ENCODE assay signal across 18 cellular contexts in the genomic region with DNA sequence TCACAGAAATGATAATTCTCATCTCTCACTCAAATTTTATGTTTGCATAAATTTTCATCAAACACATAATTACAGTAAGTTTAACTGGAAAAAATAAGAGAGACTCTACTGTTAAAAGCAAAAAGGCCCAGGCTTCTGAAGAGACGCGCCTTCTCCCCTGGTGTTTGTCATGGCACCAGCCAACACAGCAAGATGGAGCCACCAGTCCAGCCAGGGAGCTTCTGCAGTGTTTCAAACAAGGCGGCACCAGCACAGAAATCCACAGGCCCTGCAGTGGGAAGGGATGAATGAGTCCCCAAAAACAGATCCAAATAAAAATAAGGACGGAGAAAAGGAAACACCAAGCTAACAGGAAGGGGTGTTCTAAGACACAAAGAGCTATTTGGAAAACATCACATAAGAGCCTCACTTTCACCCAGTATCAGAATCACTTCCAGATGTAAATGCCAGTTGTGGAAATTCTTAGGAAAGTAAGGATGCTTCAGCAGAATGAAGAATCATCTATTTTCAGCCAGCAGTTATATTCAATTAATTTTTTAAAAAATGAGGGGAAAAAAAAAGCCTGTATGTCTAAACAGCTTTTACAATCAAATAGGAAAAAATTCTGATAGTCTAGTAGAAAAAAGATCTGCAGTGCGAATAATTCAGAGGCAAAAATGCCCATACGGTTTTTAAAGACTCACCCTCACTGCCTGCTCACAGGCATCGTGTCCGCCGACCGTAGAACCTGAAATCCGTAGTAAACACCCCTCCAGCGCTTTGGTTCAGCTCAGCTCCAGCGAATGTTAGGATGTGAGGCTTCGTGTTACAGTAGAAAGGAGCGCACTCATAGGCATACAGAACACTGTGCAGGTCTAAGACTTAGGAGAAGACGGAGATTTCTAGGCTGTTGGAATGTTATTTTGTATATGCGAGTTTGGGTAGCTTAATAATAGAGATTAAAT. TPM values are rescaled to one million over a fixed set of nuclear protein-coding genes. Genes with fewer than 3 reads are reported as not detected.
DNase-seq lines count a peak whose midpoint lies in the region; ATAC-seq and TF ChIP-seq lines count a peak whose summit lies in the region.
"Had no signal": no experiment of that assay in that cellular context is flagged by ENCODE, and none has a peak within 500 bp of the region (broad histone marks: within the 10 kb centered on the region; RNA-seq: fewer than 3 reads in every experiment).

No MANE protein-coding gene starts in this region.

- in situ Hi-C loops in brain microvascular endothelial cell (cut with HindIII; ENCODE audit: low pct_ligation_motif_present, low sequenced_read_pairs): no loop called here

- H3K36me3 ChIP-seq in Caco-2 (ENCODE audit: control insufficient read depth, insufficient read depth, low read length) (peaks cover 2% of the 10 kb centered on the region), brain microvascular endothelial cell (replicated peaks) (peaks cover 36% of the 10 kb centered on the region)
- H3K36me3 ChIP-seq in CD4-positive, alpha-beta memory T cell (ENCODE audit: insufficient read depth, low read length): peaks cover 47% of the 10 kb centered on the region

- BruUV-seq in Caco-2 (replicated peaks; lab: Mats Ljungman, UMichigan): TSS peak; percentile 85

- intact Hi-C loops in Caco-2 (cut with micrococcal nuclease; ENCODE audit: unreplicated experiment): no loop called here
- intact Hi-C loops in CD4-positive, alpha-beta memory T cell (cut with micrococcal nuclease): no loop called here

- peak overlapping the region; percentile 77 for H3K27ac ChIP-seq in brain microvascular endothelial cell
- no peak overlapping the region for H3K27ac ChIP-seq in CD4-positive, alpha-beta memory T cell (ENCODE audit: low read depth, low read length)
- H3K27ac ChIP-seq: neutrophil, suprapubic skin had no signal

- no peaks in the 10 kb centered on the region for H3K27me3 Mint-ChIP-seq in Caco-2 (ENCODE audit: insufficient read depth, unreplicated experiment)
- no peaks in the 10 kb centered on the region for H3K27me3 Mint-ChIP-seq in HFFc6 (ENCODE audit: insufficient read depth)
- H3K27me3 Mint-ChIP-seq in CD4-positive, alpha-beta memory T cell: no peaks in the 10 kb centered on the region
- H3K27me3 Mint-ChIP-seq: dendritic cell treated with granulocyte-macrophage colony-stimulating factor and Interleukin-4, amounts not matched to agents 40 ng/mL and 50 ng/mL, for 4 days had no signal

- POLR2A ChIA-PET in Caco-2 (lab: Charles Lee): no interaction called here
- POLR2A ChIA-PET in CD4-positive, alpha-beta memory T cell (lab: Charles Lee; ENCODE audit: partially characterized antibody): no interaction called here

- H3K4me3 Mint-ChIP-seq in Caco-2 (ENCODE audit: unreplicated experiment) (peak overlapping the region; percentile 56), HFFc6 (no peak overlapping the region)
- H3K4me3 Mint-ChIP-seq in CD4-positive, alpha-beta memory T cell: no peak overlapping the region
- H3K4me3 Mint-ChIP-seq: dendritic cell treated with granulocyte-macrophage colony-stimulating factor and Interleukin-4, amounts not matched to agents 40 ng/mL and 50 ng/mL, for 4 days had no signal

- no peak for DNase-seq in Caco-2
- no peak for DNase-seq in HFFc6
- no peak for DNase-seq in brain microvascular endothelial cell
- DNase-seq in left lobe of liver (ENCODE audit: low spot score): peak; percentile 18
- DNase-seq in stimulated activated naive CD4-positive, alpha-beta T cell treated with Interleukin-2 at 50 U/mL for 16 hours (lab: John Stamatoyannopoulos, UW): no peak
- DNase-seq in SW480 (ENCODE audit: low spot score): no peak
- DNase-seq in CD4-positive, alpha-beta memory T cell: no peak
- DNase-seq: activated CD4-positive, alpha-beta T cell treated with anti-CD3 and anti-CD28 coated beads for 48 hours; NCI-H1694 treated with DMSO at 0.1 percent for 48 hours; NCI-H446 treated with DMSO at 0.1 percent for 48 hours; right cardiac atrium; stimulated activated CD4-positive, alpha-beta T cell treated with anti-CD3 and anti-CD28 coated beads, Interleukin-1b, Interleukin-23, amount 100 ng/mL, for 48 hours had no signal

- ATAC-seq in left lobe of liver (no peak), GM18858 (IDR thresholded peaks at IDR 0.05; ENCODE audit: unreplicated experiment) (no peak)

- CTCF ChIA-PET in Caco-2 (lab: Charles Lee): no interaction called here
- CTCF ChIA-PET in CD4-positive, alpha-beta memory T cell (lab: Charles Lee; ENCODE audit: partially characterized antibody): interaction anchor here (1.7 kb wide), 1 partner anchor 13 kb away, joined by 4 read pairs; no protein-coding TSS in a partner anchor

- H3K4me1 Mint-ChIP-seq in Caco-2 (ENCODE audit: low read depth, unreplicated experiment): peaks cover 17% of the 10 kb centered on the region
- H3K4me1 Mint-ChIP-seq in HFFc6 (ENCODE audit: low read depth): peaks cover 20% of the 10 kb centered on the region
- H3K4me1 Mint-ChIP-seq in CD4-positive, alpha-beta memory T cell: peaks cover 0 to 3% (median under 1%) of the 10 kb centered on the region in 4 donors

- no peak for TF ChIP-seq CTCF in Caco-2 (IDR thresholded peaks at IDR 0.05; ENCODE audit: insufficient read depth in 1 of 2, low read depth in 1 of 2, low read length in 1 of 2, severe bottlenecking in 1 of 2, unreplicated experiment in 1 of 2)
- TF ChIP-seq CTCF in HFFc6 (IDR thresholded peaks at IDR 0.05): no peak
- TF ChIP-seq CTCF in brain microvascular endothelial cell (IDR thresholded peaks at IDR 0.05; ENCODE audit: low read depth, low read length, missing control alignments): no peak

- H3K36me3 Mint-ChIP-seq in Caco-2 (ENCODE audit: insufficient read depth, unreplicated experiment) (peaks cover 67% of the 10 kb centered on the region), HFFc6 (ENCODE audit: low read depth) (peaks cover 33% of the 10 kb centered on the region)
- peaks cover 40 to 72% of the 10 kb centered on the region in 2 donors for H3K36me3 Mint-ChIP-seq in CD4-positive, alpha-beta memory T cell

- H3K4me1 ChIP-seq in Caco-2: peaks cover 7% of the 10 kb centered on the region
- H3K4me1 ChIP-seq in CD4-positive, alpha-beta memory T cell (ENCODE audit: insufficient read depth, low read length): no peaks in the 10 kb centered on the region
- H3K4me1 ChIP-seq: esophagus muscularis mucosa, suprapubic skin had no signal

- no peaks in the 10 kb centered on the region for H3K9me3 ChIP-seq in Caco-2
- no peaks in the 10 kb centered on the region for H3K9me3 ChIP-seq in CD4-positive, alpha-beta memory T cell (ENCODE audit: control insufficient read depth in 1 of 2, low read length in 2 of 2)
- H3K9me3 ChIP-seq: esophagus muscularis mucosa, neutrophil, suprapubic skin had no signal

- no peak overlapping the region for H3K4me3 ChIP-seq in Caco-2 (ENCODE audit: low read depth, low read length)
- no peak overlapping the region for H3K4me3 ChIP-seq in brain microvascular endothelial cell (ENCODE audit: low read depth, low read length)
- H3K4me3 ChIP-seq in CD4-positive, alpha-beta memory T cell (ENCODE audit: low read length in 2 of 2): no peak overlapping the region
- H3K4me3 ChIP-seq: esophagus muscularis mucosa, suprapubic skin had no signal

- H3K27me3 ChIP-seq in Caco-2 (replicated peaks; ENCODE audit: control insufficient read depth, insufficient read depth, low read length) (no peaks in the 10 kb centered on the region), brain microvascular endothelial cell (replicated peaks) (no peaks in the 10 kb centered on the region)
- H3K27me3 ChIP-seq in CD4-positive, alpha-beta memory T cell (ENCODE audit: insufficient read depth, low read length): no peaks in the 10 kb centered on the region
- H3K27me3 ChIP-seq: esophagus muscularis mucosa, neutrophil, suprapubic skin had no signal

- H3K27ac Mint-ChIP-seq in Caco-2 (ENCODE audit: unreplicated experiment) (peak overlapping the region; percentile 74), HFFc6 (peak overlapping the region; percentile 35; the same call in 1 of the 2 replicates)
- H3K27ac Mint-ChIP-seq in CD4-positive, alpha-beta memory T cell: no peak overlapping the region
- H3K27ac Mint-ChIP-seq: dendritic cell treated with granulocyte-macrophage colony-stimulating factor and Interleukin-4, amounts not matched to agents 40 ng/mL and 50 ng/mL, for 4 days had no signal

- no peaks in the 10 kb centered on the region for H3K9me3 Mint-ChIP-seq in Caco-2 (ENCODE audit: unreplicated experiment)
- no peaks in the 10 kb centered on the region for H3K9me3 Mint-ChIP-seq in HFFc6
- H3K9me3 Mint-ChIP-seq in CD4-positive, alpha-beta memory T cell: no peaks in the 10 kb centered on the region
- H3K9me3 Mint-ChIP-seq: dendritic cell treated with granulocyte-macrophage colony-stimulating factor and Interleukin-4, amounts not matched to agents 40 ng/mL and 50 ng/mL, for 4 days; mesothelial cell of epicardium had no signal

RNA-seq across cellular contexts. Expression of gene SFSWAP, which starts 25.2 kb away (rescaled TPM):
- total RNA-seq in Caco-2 (2022): 42.3 and 46.1 TPM in 2 replicates
- 10 to 100 TPM; 23.9 to 32.4 (median 28.8) TPM for total RNA-seq in HFFc6 (2021; fragmentation: NEBNext Ultra II Directional; extraction: Animal tissue kit (Norgen Biotek cat#: 25700))
- total RNA-seq in left lobe of liver: 15.7 TPM
- total RNA-seq in CD4-positive, alpha-beta memory T cell: 10 to 100 TPM; 95.7 to 96.8 TPM
- 10 to 100 TPM in 1 of 2 donors, 1 to 10 TPM in 1; 9.8 to 25.7 TPM for polyA plus RNA-seq in CD4-positive, alpha-beta memory T cell

Comparison
In these comparisons a context has a peak if more than half of its experiments do, and no peak if none do; other contexts are left out.
1. H3K27ac Mint-ChIP-seq: peak in Caco-2 (single experiment) and HFFc6 (single experiment); none in CD4-positive, alpha-beta memory T cell (0 of 7).